In genomic region chr20:49320460-49320859, GRCh38 we compare ENCODE assay signal across 8 cellular contexts. TPM values are rescaled to one million over a fixed set of nuclear protein-coding genes. Genes with fewer than 3 reads are reported as not detected.
DNase-seq lines count a peak whose midpoint lies in the region; ATAC-seq and TF ChIP-seq lines count a peak whose summit lies in the region.

No MANE protein-coding gene starts in this region.

- no peak overlapping the region for H3K27ac ChIP-seq in Peyer's patch
- H3K27ac ChIP-seq in upper lobe of left lung, result no peak overlapping the region

- TF ChIP-seq POLR2A in Peyer's patch (IDR thresholded peaks at IDR 0.05) (no peak), upper lobe of left lung (IDR thresholded peaks at IDR 0.05) (no peak)

- H3K9me3 ChIP-seq in Peyer's patch (no peaks in the 10 kb centered on the region), upper lobe of left lung (no peaks in the 10 kb centered on the region)

- H3K36me3 ChIP-seq in Peyer's patch, result no peaks in the 10 kb centered on the region
- no peaks in the 10 kb centered on the region for H3K36me3 ChIP-seq in upper lobe of left lung

- H3K4me1 ChIP-seq in Peyer's patch, result peaks cover 0 to 15% (median 4%) of the 10 kb centered on the region in 4 donors
- peaks cover 16 to 28% (median 24%) of the 10 kb centered on the region in 4 donors for H3K4me1 ChIP-seq in upper lobe of left lung

- DNase-seq in ELF-1 (ENCODE audit: low read depth, low spot score) (peak; percentile 79), M059J (ENCODE audit: low read depth) (peak; percentile 74), T47D (ENCODE audit: low read depth in 1 of 2, low spot score in 1 of 2) (peak; percentile 59 to 92), myocyte (ENCODE audit: low read depth) (peak; percentile 71), Peyer's patch (no peak), omental fat pad (ENCODE audit: low spot score) (no peak), upper lobe of left lung (no peak)

- in situ Hi-C loops in T47D (cut with HindIII; ENCODE audit: low pct_unique_long_range_greater_than_20kb, low sequenced_read_pairs), result no loop called here

- 0% methylated on average over 1 of the region's 1 CpG for WGBS in upper lobe of left lung, 2 donors

- peaks cover 0 to 17% of the 10 kb centered on the region in 2 donors for H3K27me3 ChIP-seq in Peyer's patch
- H3K27me3 ChIP-seq in upper lobe of left lung, result peaks cover 0 to 27% (median 17%) of the 10 kb centered on the region in 4 donors

- no peak for TF ChIP-seq EP300 in upper lobe of left lung (IDR thresholded peaks at IDR 0.05)

- no peak for ATAC-seq in GM21786 (IDR thresholded peaks at IDR 0.05; ENCODE audit: unreplicated experiment)
- no peak for ATAC-seq in omental fat pad (ENCODE audit: low FRiP score)
- ATAC-seq in upper lobe of left lung (ENCODE audit: low FRiP score in 2 of 2), result no peak

- no peak overlapping the region for H3K4me3 ChIP-seq in Peyer's patch
- H3K4me3 ChIP-seq in upper lobe of left lung, result no peak overlapping the region

- TF ChIP-seq CTCF in Peyer's patch (IDR thresholded peaks at IDR 0.05), result peak in 2 of 6 experiments; percentile 12 to 21
- no peak for TF ChIP-seq CTCF in omental fat pad (IDR thresholded peaks at IDR 0.05)
- TF ChIP-seq CTCF in upper lobe of left lung (IDR thresholded peaks at IDR 0.05), result peak in 1 of 6 experiments; percentile 28

RNA-seq across cellular contexts. Expression of gene ZNFX1, which starts 42.6 kb away (rescaled TPM):
- 104 and 156 TPM in 2 replicates for total RNA-seq in M059J (2014; rRNA removed; shearing (Covaris generic))
- total RNA-seq in myocyte, result 32.8 and 42.6 TPM in 2 replicates
- polyA plus RNA-seq in myocyte (2012), result 33.3 TPM
- 10 to 100 TPM; 33.4 to 40.3 (median 36.4) TPM for total RNA-seq in Peyer's patch
- 100 to 1,000 TPM in 1 of 4 donors, 10 to 100 TPM in 3; 40.5 to 106 (median 54.8) TPM for total RNA-seq in omental fat pad
- 10 to 100 TPM; 39.3 to 64.6 (median 42.4) TPM for total RNA-seq in upper lobe of left lung

Comparison
In these comparisons a context has a peak if more than half of its experiments do, and no peak if none do; other contexts are left out.
1. DNase-seq: peak in ELF-1 (single experiment), M059J (single experiment), T47D (2 of 2) and myocyte (single experiment); none in Peyer's patch (0 of 3), omental fat pad (single experiment) and upper lobe of left lung (0 of 2).